ENCODE assay signal across 8 cellular contexts in the genomic region with DNA sequence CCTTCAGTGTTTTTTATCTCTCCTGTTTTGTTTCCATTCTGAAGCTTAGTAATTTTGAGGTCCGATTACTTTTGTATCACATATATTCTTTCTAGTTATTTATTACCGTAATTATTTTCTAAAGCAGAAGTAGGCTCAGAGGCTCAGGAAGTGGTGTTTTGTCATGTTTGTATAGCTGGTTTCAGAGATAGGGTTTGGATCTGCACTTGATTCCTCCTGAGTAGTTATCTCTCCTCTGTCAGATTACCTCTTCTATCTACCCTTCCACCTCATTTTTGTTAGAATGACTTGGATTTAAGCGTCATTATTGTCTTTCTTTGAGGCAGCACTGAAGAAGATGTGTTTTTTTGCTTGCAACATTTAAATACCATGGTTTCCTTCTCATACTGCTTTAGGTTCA.
DNase-seq lines count a peak whose midpoint lies in the region; ATAC-seq and TF ChIP-seq lines count a peak whose summit lies in the region.
"Had no signal": no experiment of that assay in that cellular context is flagged by ENCODE, and none has a peak within 500 bp of the region (broad histone marks: within the 10 kb centered on the region; RNA-seq: fewer than 3 reads in every experiment).

No MANE protein-coding gene starts in this region.

- peaks cover 0 to 5% of the 10 kb centered on the region in 2 donors for H3K4me1 ChIP-seq in naive thymus-derived CD4-positive, alpha-beta T cell (ENCODE audit: control insufficient read depth in 2 of 2, insufficient read depth in 2 of 2, low read length in 2 of 2)

- ATAC-seq in GM19025 (IDR thresholded peaks at IDR 0.05; ENCODE audit: low read depth, unreplicated experiment) (peak; percentile 49), HG02798 (IDR thresholded peaks at IDR 0.05; ENCODE audit: poor library complexity, unreplicated experiment) (peak; percentile 34)
- ATAC-seq in naive thymus-derived CD4-positive, alpha-beta T cell: peak; percentile 69

- H3K4me3 Mint-ChIP-seq in naive thymus-derived CD4-positive, alpha-beta T cell: peak overlapping the region in 8 of 10 donors; percentile 27 to 69 (median 44)
- H3K4me3 Mint-ChIP-seq in HFFc6: no peak overlapping the region
- H3K4me3 Mint-ChIP-seq: stimulated activated naive CD8-positive, alpha-beta T cell treated with anti-CD3 and anti-CD28 coated beads, Interleukin-15, amount 100 ng/mL, for 72 hours had no signal

- CTCF ChIA-PET in naive thymus-derived CD4-positive, alpha-beta T cell (lab: Charles Lee): interaction anchor here (0.6 to 3.1 kb wide), 21 partner anchors 9 to 1664 kb away, joined by 3 to 21 read pairs (median 4); partner anchors contain the start of gene KCNG3

- no peaks in the 10 kb centered on the region for H3K27me3 Mint-ChIP-seq in naive thymus-derived CD4-positive, alpha-beta T cell
- no peaks in the 10 kb centered on the region for H3K27me3 Mint-ChIP-seq in HFFc6 (ENCODE audit: insufficient read depth)
- H3K27me3 Mint-ChIP-seq: stimulated activated naive CD8-positive, alpha-beta T cell treated with anti-CD3 and anti-CD28 coated beads, Interleukin-15, amount 100 ng/mL, for 72 hours had no signal

- intact Hi-C loops in naive thymus-derived CD4-positive, alpha-beta T cell (cut with micrococcal nuclease): loop anchor here (1.0 to 5.0 kb wide), 14 partner anchors 12 to 823 kb away; partner anchors contain the start of genes MTA3 (in 2 of the 2) and COX7A2L (in 1 of the 2)

- H3K27ac ChIP-seq in naive thymus-derived CD4-positive, alpha-beta T cell (ENCODE audit: low read depth, low read length): peak overlapping the region; percentile 43

- DNase-seq in NOMO-1 treated with DMSO at 0.1 percent for 48 hours (lab: John Stamatoyannopoulos, UW; ENCODE audit: unreplicated experiment) (peak; percentile 88), kidney glomerular epithelial cell (lab: John Stamatoyannopoulos, UW) (no peak), HFFc6 (no peak), NCI-H345 treated with DMSO at 0.1 percent for 48 hours (lab: John Stamatoyannopoulos, UW; ENCODE audit: unreplicated experiment) (no peak)
- peak in 1 of 9 donors; percentile 27 for DNase-seq in naive thymus-derived CD4-positive, alpha-beta T cell

- POLR2A ChIA-PET in naive thymus-derived CD4-positive, alpha-beta T cell (lab: Charles Lee): interaction anchor here (0.8 to 2.3 kb wide), 4 partner anchors 12 to 151 kb away, joined by 3 to 9 read pairs (median 4); no protein-coding TSS in a partner anchor

- H3K36me3 Mint-ChIP-seq in naive thymus-derived CD4-positive, alpha-beta T cell: peaks cover 0 to 19% (median 5%) of the 10 kb centered on the region in 5 donors
- no peaks in the 10 kb centered on the region for H3K36me3 Mint-ChIP-seq in HFFc6 (ENCODE audit: low read depth)

- no peaks in the 10 kb centered on the region for H3K36me3 ChIP-seq in naive thymus-derived CD4-positive, alpha-beta T cell (ENCODE audit: control insufficient read depth in 2 of 3, insufficient read depth in 3 of 3, low read length in 3 of 3)

- H3K4me3 ChIP-seq in naive thymus-derived CD4-positive, alpha-beta T cell (ENCODE audit: low read length): no peak overlapping the region

- no peaks in the 10 kb centered on the region for H3K9me3 ChIP-seq in naive thymus-derived CD4-positive, alpha-beta T cell (ENCODE audit: control insufficient read depth in 2 of 3, low read length in 3 of 3)

- H3K27ac Mint-ChIP-seq in naive thymus-derived CD4-positive, alpha-beta T cell: peak overlapping the region in 8 of 9 donors; percentile 29 to 95 (median 83)
- H3K27ac Mint-ChIP-seq in HFFc6: no peak overlapping the region

- H3K4me1 Mint-ChIP-seq in naive thymus-derived CD4-positive, alpha-beta T cell: peaks cover 8 to 58% (median 24%) of the 10 kb centered on the region in 7 donors
- H3K4me1 Mint-ChIP-seq in HFFc6 (ENCODE audit: low read depth): no peaks in the 10 kb centered on the region

- no peaks in the 10 kb centered on the region for H3K9me3 Mint-ChIP-seq in naive thymus-derived CD4-positive, alpha-beta T cell
- no peaks in the 10 kb centered on the region for H3K9me3 Mint-ChIP-seq in HFFc6
- H3K9me3 Mint-ChIP-seq: stimulated activated naive CD8-positive, alpha-beta T cell treated with anti-CD3 and anti-CD28 coated beads, Interleukin-15, amount 100 ng/mL, for 72 hours had no signal

- TF ChIP-seq CTCF in HFFc6 (IDR thresholded peaks at IDR 0.05): no peak

- no peaks in the 10 kb centered on the region for H3K27me3 ChIP-seq in naive thymus-derived CD4-positive, alpha-beta T cell (ENCODE audit: control insufficient read depth in 2 of 2, insufficient read depth in 2 of 2, low read length in 2 of 2)
